1 cellular context compared by ENCODE assay signal in genomic region chr3:115436767-115437301, GRCh38.
TF ChIP-seq lines count a peak whose summit lies in the region.

No MANE protein-coding gene starts in this region.

TF ChIP-seq in HepG2, 621 proteins besides CTCF, POLR2A, EP300 and RAD21 (continued from another document):
- TF ChIP-seq, protein P1, sequence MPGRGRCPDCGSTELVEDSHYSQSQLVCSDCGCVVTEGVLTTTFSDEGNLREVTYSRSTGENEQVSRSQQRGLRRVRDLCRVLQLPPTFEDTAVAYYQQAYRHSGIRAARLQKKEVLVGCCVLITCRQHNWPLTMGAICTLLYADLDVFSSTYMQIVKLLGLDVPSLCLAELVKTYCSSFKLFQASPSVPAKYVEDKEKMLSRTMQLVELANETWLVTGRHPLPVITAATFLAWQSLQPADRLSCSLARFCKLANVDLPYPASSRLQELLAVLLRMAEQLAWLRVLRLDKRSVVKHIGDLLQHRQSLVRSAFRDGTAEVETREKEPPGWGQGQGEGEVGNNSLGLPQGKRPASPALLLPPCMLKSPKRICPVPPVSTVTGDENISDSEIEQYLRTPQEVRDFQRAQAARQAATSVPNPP (CRISPR knock-in tag; IDR thresholded peaks at IDR 0.05): no peak
- TF ChIP-seq AKNA (CRISPR knock-in tag; IDR thresholded peaks at IDR 0.05; ENCODE audit: borderline replicate concordance) (no peak), ZNF337 (CRISPR knock-in tag; IDR thresholded peaks at IDR 0.05; ENCODE audit: borderline replicate concordance, low read depth) (no peak), MEIS2 (CRISPR knock-in tag; IDR thresholded peaks at IDR 0.05) (no peak), ZSCAN9 (CRISPR knock-in tag; IDR thresholded peaks at IDR 0.05; ENCODE audit: borderline replicate concordance) (no peak)
